11 cellular contexts compared by ENCODE assay signal in the genomic region with DNA sequence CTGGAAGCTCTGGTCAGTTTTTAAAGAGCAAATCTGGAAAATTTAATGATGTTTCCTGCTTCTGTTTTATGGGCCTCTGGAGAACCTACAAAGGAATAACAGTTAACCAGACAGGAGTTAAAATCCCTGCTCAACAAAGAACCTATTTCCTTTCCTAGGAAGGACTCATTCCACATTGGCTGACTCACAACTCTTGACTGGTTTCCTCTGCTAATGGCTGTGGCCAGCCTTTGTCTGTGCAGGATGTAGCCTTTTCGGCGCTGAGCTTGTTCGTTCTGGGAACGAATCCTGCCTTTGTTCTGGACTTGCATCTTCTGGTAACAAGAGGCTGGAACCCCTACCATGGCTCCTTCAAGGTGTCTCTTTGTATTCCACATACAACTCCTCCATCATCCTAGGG.
DNase-seq lines count a peak whose midpoint lies in the region; ATAC-seq and TF ChIP-seq lines count a peak whose summit lies in the region.
"Had no signal": no experiment of that assay in that cellular context is flagged by ENCODE, and none has a peak within 500 bp of the region (broad histone marks: within the 10 kb centered on the region; RNA-seq: fewer than 3 reads in every experiment).

No MANE protein-coding gene starts in this region.

- DNase-seq in HFF-Myc (ENCODE audit: extremely low read depth, low read depth) (peak; percentile 42), adipocyte (ENCODE audit: low read depth) (peak; percentile 15), left ventricle myocardium superior (no peak), T-helper 1 cell (no peak)
- no peak for DNase-seq in NK-92 treated with Interleukin-12 subunit alpha and Interleukin-12 subunit beta, amount 100 ng/mL, for 24 hours (lab: John Stamatoyannopoulos, UW)
- DNase-seq: activated CD4-positive, alpha-beta T cell treated with anti-CD3 and anti-CD28 coated beads, Interleukin-2, amount 50 U/mL, for 4 hours; OCI-M1; stimulated activated CD4-positive, alpha-beta T cell treated with anti-CD3 and anti-CD28 coated beads, Interleukin-12 subunit alpha, Interleukin-12 subunit beta, amount 100 ng/mL, for 4 hours had no signal

- ATAC-seq in left ventricle myocardium superior (peak; percentile 2), HG02610 (IDR thresholded peaks at IDR 0.05; ENCODE audit: unreplicated experiment) (no peak), HG03097 (IDR thresholded peaks at IDR 0.05; ENCODE audit: low FRiP score, unreplicated experiment) (no peak)

- H3K4me2 ChIP-seq in skeletal muscle satellite cell (ENCODE audit: low read length), result peak overlapping the region; percentile 63

- H3K4me1 ChIP-seq in adipocyte (ENCODE audit: control insufficient read depth, insufficient read depth, low read length) (peaks cover 4% of the 10 kb centered on the region), skeletal muscle satellite cell (ENCODE audit: control insufficient read depth, insufficient read depth, low read length) (peaks cover 9% of the 10 kb centered on the region)

- intact Hi-C loops in left ventricle myocardium superior (cut with micrococcal nuclease), result no loop called here

- H3K36me3 ChIP-seq in adipocyte (ENCODE audit: control insufficient read depth, insufficient read depth, low read length, severe bottlenecking) (no peaks in the 10 kb centered on the region), skeletal muscle satellite cell (ENCODE audit: insufficient read depth, low read length) (no peaks in the 10 kb centered on the region)

- no peak for TF ChIP-seq CTCF in HFF-Myc (IDR thresholded peaks at IDR 0.05; ENCODE audit: low read depth, low read length, missing control alignments)

- H3K9ac ChIP-seq in adipocyte (ENCODE audit: low read length) (no peak overlapping the region), skeletal muscle satellite cell (ENCODE audit: low read depth, low read length) (no peak overlapping the region)

- peaks cover 6% of the 10 kb centered on the region for H3K9me3 ChIP-seq in adipocyte (ENCODE audit: control insufficient read depth, low read length)
- no peaks in the 10 kb centered on the region for H3K9me3 ChIP-seq in skeletal muscle satellite cell (replicated peaks; ENCODE audit: low read length)

- H3K4me3 ChIP-seq in HFF-Myc (replicated peaks; ENCODE audit: low read depth, low read length) (no peak overlapping the region), adipocyte (ENCODE audit: low read length) (no peak overlapping the region), skeletal muscle satellite cell (ENCODE audit: low read length) (peak overlapping the region; percentile 24)

- H3K27me3 ChIP-seq in adipocyte (replicated peaks; ENCODE audit: control insufficient read depth, insufficient read depth, low read length) (peaks cover 16% of the 10 kb centered on the region), skeletal muscle satellite cell (ENCODE audit: control insufficient read depth, insufficient read depth, low read length) (peaks cover 8% of the 10 kb centered on the region)

Comparison
In these comparisons a context has a peak if more than half of its experiments do, and no peak if none do; other contexts are left out.
1. DNase-seq: peak in HFF-Myc (single experiment) and adipocyte (single experiment); none in left ventricle myocardium superior (single experiment), T-helper 1 cell (0 of 5) and NK-92 treated with Interleukin-12 subunit alpha and Interleukin-12 subunit beta, amount 100 ng/mL, for 24 hours (single experiment).